Comparison of ENCODE assay signal across 26 cellular contexts in the genomic region with DNA sequence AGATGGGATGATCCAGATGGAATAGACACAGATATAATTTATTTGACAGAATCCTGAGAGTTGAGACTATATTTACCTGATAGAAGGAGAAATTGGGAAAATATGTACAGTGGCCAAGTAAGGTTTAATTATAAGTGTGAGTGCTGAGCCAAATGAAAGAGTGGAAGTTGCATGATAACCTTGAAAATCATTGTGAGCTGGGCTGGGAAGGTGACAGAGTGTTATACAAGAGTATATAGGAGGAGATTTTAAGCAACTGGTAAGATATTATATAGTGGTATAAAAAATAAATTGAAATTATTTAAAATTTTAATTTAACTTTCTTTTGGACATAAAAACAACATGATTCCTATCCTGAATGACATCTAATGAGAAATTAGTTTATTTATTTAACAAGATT.
"Had no signal": no experiment of that assay in that cellular context is flagged by ENCODE, and none has a peak within 500 bp of the region (broad histone marks: within the 10 kb centered on the region; RNA-seq: fewer than 3 reads in every experiment).

No MANE protein-coding gene starts in this region.

- H3K27me3 ChIP-seq: colonic mucosa, dorsolateral prefrontal cortex, esophagus muscularis mucosa, esophagus squamous epithelium, foreskin keratinocyte, gastrocnemius medialis, gastroesophageal sphincter, heart left ventricle had no signal

- H3K36me3 ChIP-seq: colonic mucosa, esophagus muscularis mucosa, esophagus squamous epithelium, gastrocnemius medialis, gastroesophageal sphincter, heart left ventricle had no signal

- H3K4me3 ChIP-seq: colonic mucosa, coronary artery, dorsolateral prefrontal cortex, esophagus muscularis mucosa, esophagus squamous epithelium, gastrocnemius medialis, gastroesophageal sphincter, heart left ventricle had no signal

- H3K4me1 ChIP-seq: colonic mucosa, esophagus muscularis mucosa, esophagus squamous epithelium, foreskin keratinocyte, gastrocnemius medialis, gastroesophageal sphincter, heart left ventricle had no signal

- DNase-seq: colonic mucosa; cortex of kidney; dermis blood vessel endothelial cell; dorsolateral prefrontal cortex; effector CD4-positive, alpha-beta T cell; effector CD8-positive, alpha-beta T cell; effector memory CD4-positive, alpha-beta T cell; effector memory CD8-positive, alpha-beta T cell; endodermal cell; erythroblast; esophagus squamous epithelium; foreskin keratinocyte; foreskin melanocyte; gastrocnemius medialis; glutamatergic neuron; head of caudate nucleus; heart left ventricle had no signal

- H3K9me3 ChIP-seq: colonic mucosa, gastrocnemius medialis had no signal

- H3K27ac ChIP-seq: colonic mucosa, coronary artery, dorsolateral prefrontal cortex, epithelial cell of prostate, esophagus muscularis mucosa, esophagus squamous epithelium, foreskin keratinocyte, gastrocnemius medialis, gastroesophageal sphincter, heart left ventricle had no signal

- FAIRE-seq: colon, endometrium, endothelial cell of umbilical vein, frontal cortex had no signal

- ATAC-seq: effector memory CD8-positive, alpha-beta T cell; esophagus mucosa; foreskin keratinocyte; gastrocnemius medialis; gastroesophageal sphincter; heart left ventricle had no signal
